21 cellular contexts compared by ENCODE assay signal in the genomic region with DNA sequence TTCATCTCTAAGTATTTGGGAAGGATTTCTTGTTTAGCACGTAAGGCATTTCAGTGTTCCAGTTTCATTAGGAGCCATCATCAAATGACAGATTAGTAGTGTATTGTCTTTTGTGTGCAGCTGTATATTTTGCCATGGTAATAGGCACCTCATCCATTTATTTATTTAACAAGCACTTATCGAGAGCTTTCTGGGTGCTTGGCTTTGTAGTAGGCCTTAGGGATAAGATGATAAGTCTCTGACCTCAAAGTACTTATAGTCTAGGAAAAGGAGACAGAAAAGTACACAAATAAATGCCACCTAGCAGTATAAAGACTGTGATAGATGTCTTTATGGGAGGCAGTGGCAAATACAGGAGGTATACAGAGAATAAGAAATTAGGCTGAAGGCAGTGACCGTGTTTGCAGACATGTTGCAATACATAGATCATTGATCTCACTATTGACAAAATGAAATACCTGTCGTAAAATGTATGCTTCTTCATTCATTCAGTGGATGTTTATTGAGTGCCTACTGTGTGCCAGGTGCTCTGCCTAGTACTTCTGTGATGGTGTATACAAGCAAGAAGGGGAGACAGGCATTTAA.
DNase-seq lines count a peak whose midpoint lies in the region; ATAC-seq and TF ChIP-seq lines count a peak whose summit lies in the region.
"Had no signal": no experiment of that assay in that cellular context is flagged by ENCODE, and none has a peak within 500 bp of the region (broad histone marks: within the 10 kb centered on the region; RNA-seq: fewer than 3 reads in every experiment).

No MANE protein-coding gene starts in this region.

- no peaks in the 10 kb centered on the region for H3K4me1 Mint-ChIP-seq in activated T-cell treated with anti-CD3 and anti-CD28 coated beads, Interleukin-2, amount 50 U/mL, for 24 hours (ENCODE audit: low read depth)
- H3K4me1 Mint-ChIP-seq: stimulated activated naive CD8-positive, alpha-beta T cell treated with anti-CD3 and anti-CD28 coated beads, Interleukin-15, amount 100 ng/mL, for 72 hours had no signal

- no peak overlapping the region for H2AFZ ChIP-seq in hepatocyte

- intact Hi-C loops in Right ventricle myocardium inferior (cut with DNase I): no loop called here

- no peaks in the 10 kb centered on the region for H4K20me1 ChIP-seq in hepatocyte (ENCODE audit: insufficient read depth, poor library complexity, severe bottlenecking)

- no peak overlapping the region for H3K27ac Mint-ChIP-seq in activated T-cell treated with anti-CD3 and anti-CD28 coated beads, Interleukin-2, amount 50 U/mL, for 24 hours
- H3K27ac Mint-ChIP-seq: natural killer cell treated with Interleukin-12 subunit alpha and Interleukin-12 subunit beta and Interleukin-15 and Interleukin-18, amount 100 ng/mL, for 72 hours; stimulated activated naive CD8-positive, alpha-beta T cell treated with anti-CD3 and anti-CD28 coated beads, Interleukin-15, amount 100 ng/mL, for 72 hours had no signal

- H3K79me2 ChIP-seq in hepatocyte: peaks cover 19% of the 10 kb centered on the region

- no peaks in the 10 kb centered on the region for H3K36me3 ChIP-seq in hepatocyte (replicated peaks; ENCODE audit: insufficient read depth, low read depth)
- H3K36me3 ChIP-seq: uterus had no signal

- no peaks in the 10 kb centered on the region for H3K27me3 ChIP-seq in hepatocyte
- H3K27me3 ChIP-seq: uterus had no signal

- TF ChIP-seq CTCF in hepatocyte (IDR thresholded peaks at IDR 0.05; ENCODE audit: poor library complexity): no peak

- H3K4me3 ChIP-seq in hepatocyte: no peak overlapping the region
- H3K4me3 ChIP-seq: lung, uterus had no signal

- WGBS in hepatocyte (ENCODE audit: low lambda C conversion rate, missing lambda C conversion rate): 53% methylated on average over 4 of the region's 4 CpGs

- peaks cover 3% of the 10 kb centered on the region for H3K27me3 Mint-ChIP-seq in activated T-cell treated with anti-CD3 and anti-CD28 coated beads, Interleukin-2, amount 50 U/mL, for 24 hours
- H3K27me3 Mint-ChIP-seq: central memory CD8-positive, alpha-beta T cell; natural killer cell treated with Interleukin-12 subunit alpha and Interleukin-12 subunit beta and Interleukin-15 and Interleukin-18, amount 100 ng/mL, for 72 hours had no signal

- ATAC-seq in Right ventricle myocardium inferior: no peak
- no peak for ATAC-seq in GM21737 (IDR thresholded peaks at IDR 0.05; ENCODE audit: unreplicated experiment)
- ATAC-seq: HCT116; natural killer cell treated with Interleukin-12 subunit alpha and Interleukin-12 subunit beta and Interleukin-15 and Interleukin-18, amount 100 ng/mL, for 72 hours; stimulated activated naive CD8-positive, alpha-beta T cell treated with anti-CD3 and anti-CD28 coated beads, Interleukin-15, amount 100 ng/mL, for 72 hours had no signal

- DNase-seq in D341Med (ENCODE audit: low spot score): peak; percentile 42
- peak; percentile 89 for DNase-seq in NCI-H1417 treated with DMSO at 0.1 percent for 48 hours (lab: John Stamatoyannopoulos, UW)
- DNase-seq in NCI-H2227 treated with DMSO at 0.1 percent for 48 hours (lab: John Stamatoyannopoulos, UW): peak; percentile 72
- DNase-seq in hepatocyte (ENCODE audit: low spot score): no peak
- DNase-seq in Right ventricle myocardium inferior (ENCODE audit: missing footprints): no peak
- DNase-seq in iPS-NIHi11 (ENCODE audit: low spot score): no peak
- DNase-seq in activated T-cell treated with anti-CD3 and anti-CD28 coated beads, Interleukin-2, amount 50 U/mL, for 24 hours: no peak
- DNase-seq: activated CD4-positive, alpha-beta T cell treated with anti-CD3 and anti-CD28 coated beads, Interleukin-2, amount 50 U/mL, for 4 hours; activated T-cell treated with anti-CD3 and anti-CD28 coated beads, Interleukin-2, amount 50 U/mL, for 48 hours; foreskin fibroblast; NCI-H1694 treated with DMSO at 0.1 percent for 48 hours; OCI-M1; SK-N-SH; stimulated activated CD4-positive, alpha-beta T cell treated with anti-CD3 and anti-CD28 coated beads, Interleukin-15, amount 100 ng/mL, for 24 hours; stimulated activated naive CD8-positive, alpha-beta T cell treated with anti-CD3 and anti-CD28 coated beads, Interleukin-15, amount 100 ng/mL, for 72 hours; uterus had no signal

- peaks cover 12% of the 10 kb centered on the region for H3K4me1 ChIP-seq in hepatocyte (ENCODE audit: insufficient read depth)
- H3K4me1 ChIP-seq: uterus had no signal

- peaks cover 5% of the 10 kb centered on the region for H3K36me3 Mint-ChIP-seq in activated T-cell treated with anti-CD3 and anti-CD28 coated beads, Interleukin-2, amount 50 U/mL, for 24 hours (ENCODE audit: low read depth)

- H3K9me3 ChIP-seq in hepatocyte (ENCODE audit: low read depth): no peaks in the 10 kb centered on the region
- H3K9me3 ChIP-seq: SK-N-SH, uterus had no signal

- no peak overlapping the region for H3K4me3 Mint-ChIP-seq in activated T-cell treated with anti-CD3 and anti-CD28 coated beads, Interleukin-2, amount 50 U/mL, for 24 hours
- H3K4me3 Mint-ChIP-seq: central memory CD8-positive, alpha-beta T cell; natural killer cell treated with Interleukin-12 subunit alpha and Interleukin-12 subunit beta and Interleukin-15 and Interleukin-18, amount 100 ng/mL, for 72 hours; stimulated activated naive CD8-positive, alpha-beta T cell treated with anti-CD3 and anti-CD28 coated beads, Interleukin-15, amount 100 ng/mL, for 72 hours had no signal

- H3K9me3 Mint-ChIP-seq in activated T-cell treated with anti-CD3 and anti-CD28 coated beads, Interleukin-2, amount 50 U/mL, for 24 hours: no peaks in the 10 kb centered on the region
- H3K9me3 Mint-ChIP-seq: central memory CD8-positive, alpha-beta T cell; natural killer cell treated with Interleukin-12 subunit alpha and Interleukin-12 subunit beta and Interleukin-15 and Interleukin-18, amount 100 ng/mL, for 72 hours; stimulated activated naive CD8-positive, alpha-beta T cell treated with anti-CD3 and anti-CD28 coated beads, Interleukin-15, amount 100 ng/mL, for 72 hours had no signal

- peak overlapping the region; percentile 6 for H3K27ac ChIP-seq in hepatocyte
- H3K27ac ChIP-seq: uterus had no signal

- H3K9me2 ChIP-seq in hepatocyte (replicated peaks; ENCODE audit: insufficient read depth): no peaks in the 10 kb centered on the region
- H3K9me2 ChIP-seq: SK-N-SH had no signal

- no peak overlapping the region for H3K4me2 ChIP-seq in hepatocyte
- H3K4me2 ChIP-seq: SK-N-SH had no signal

Comparison
In these comparisons a context has a peak if more than half of its experiments do, and no peak if none do; other contexts are left out.
1. DNase-seq: peak in D341Med (single experiment), NCI-H1417 treated with DMSO at 0.1 percent for 48 hours (single experiment) and NCI-H2227 treated with DMSO at 0.1 percent for 48 hours (single experiment); none in hepatocyte (single experiment), Right ventricle myocardium inferior (single experiment), iPS-NIHi11 (single experiment) and activated T-cell treated with anti-CD3 and anti-CD28 coated beads, Interleukin-2, amount 50 U/mL, for 24 hours (single experiment).